Comparison of ENCODE assay signal across 18 cellular contexts in genomic region chr5:52751137-52751536, GRCh38. TPM values are rescaled to one million over a fixed set of nuclear protein-coding genes. Genes with fewer than 3 reads are reported as not detected.
DNase-seq lines count a peak whose midpoint lies in the region; ATAC-seq and TF ChIP-seq lines count a peak whose summit lies in the region.
"Had no signal": no experiment of that assay in that cellular context is flagged by ENCODE, and none has a peak within 500 bp of the region (broad histone marks: within the 10 kb centered on the region; RNA-seq: fewer than 3 reads in every experiment).

No MANE protein-coding gene starts in this region.

- H4K20me1 ChIP-seq in IMR-90 (ENCODE audit: insufficient read depth, low read length): no peaks in the 10 kb centered on the region

- WGBS in IMR-90 (ENCODE audit: extremely low coverage in 2 of 2, insufficient read length in 1 of 2), 2 experiments: no CpG with 5 or more reads among the region's 1 CpG
- 60% methylated on average over 1 of the region's 1 CpG for WGBS in mesenchymal stem cell
- 100% methylated on average over 1 of the region's 1 CpG for WGBS in endodermal cell (ENCODE audit: insufficient coverage in 1 of 2, insufficient read length in 1 of 2), 2 experiments

- H3K27me3 Mint-ChIP-seq in endodermal cell (ENCODE audit: insufficient read depth): no peaks in the 10 kb centered on the region
- H3K27me3 Mint-ChIP-seq: CD8-positive, alpha-beta memory T cell had no signal

- H3K4me1 Mint-ChIP-seq in endodermal cell: no peaks in the 10 kb centered on the region
- H3K4me1 Mint-ChIP-seq: CD4-positive, CD25-positive, alpha-beta regulatory T cell had no signal

- H2AK5ac ChIP-seq in IMR-90 (ENCODE audit: low read depth, low read length): no peak overlapping the region
- H2AK5ac ChIP-seq in mesenchymal stem cell (ENCODE audit: low read length, severe bottlenecking): no peak overlapping the region

- H2AK9ac ChIP-seq in IMR-90 (replicated peaks; ENCODE audit: low read depth, low read length, poor library complexity): no peak overlapping the region

- H3K56ac ChIP-seq in IMR-90 (ENCODE audit: extremely low read depth, insufficient read depth, low read length): no peak overlapping the region

- H3K36me3 ChIP-seq in IMR-90 (ENCODE audit: control insufficient read depth, insufficient read depth, low read length) (no peaks in the 10 kb centered on the region), adipocyte (ENCODE audit: control insufficient read depth, insufficient read depth, low read length, severe bottlenecking) (no peaks in the 10 kb centered on the region), left lung (no peaks in the 10 kb centered on the region), mesenchymal stem cell (ENCODE audit: control insufficient read depth in 1 of 2, insufficient read depth in 2 of 2, low read depth in 1 of 2, low read length in 2 of 2) (no peaks in the 10 kb centered on the region), endodermal cell (ENCODE audit: control insufficient read depth, insufficient read depth, low read length) (no peaks in the 10 kb centered on the region)
- H3K36me3 ChIP-seq: BE2C had no signal

- H3K23ac ChIP-seq in IMR-90 (ENCODE audit: low read depth, low read length): no peak overlapping the region
- no peak overlapping the region for H3K23ac ChIP-seq in mesenchymal stem cell (ENCODE audit: low read length in 2 of 2)

- ATAC-seq in IMR-90 (ENCODE audit: low read depth) (0 out of 2 replicates have a peak, but pooled peaks have one; percentile 27), left lung (peak; percentile 23)

- no peak overlapping the region for H3K4ac ChIP-seq in IMR-90 (ENCODE audit: low read depth, low read length)
- H3K4ac ChIP-seq in mesenchymal stem cell (ENCODE audit: low read depth in 1 of 2, low read length in 2 of 2): no peak overlapping the region

- no peak overlapping the region for H3K27ac Mint-ChIP-seq in endodermal cell
- H3K27ac Mint-ChIP-seq: CD4-positive, CD25-positive, alpha-beta regulatory T cell; IgD-negative memory B cell had no signal

- no peak for TF ChIP-seq POLR2A in IMR-90 (IDR thresholded peaks at IDR 0.05; ENCODE audit: low read depth, low read length)

- in situ Hi-C loops in IMR-90 (cut with MboI; ENCODE audit: low sequenced_read_pairs): no loop called here

- peaks cover 11% of the 10 kb centered on the region for H3K4me1 ChIP-seq in IMR-90 (ENCODE audit: control insufficient read depth, insufficient read depth, low read length)
- H3K4me1 ChIP-seq in adipocyte (ENCODE audit: control insufficient read depth, insufficient read depth, low read length): peaks cover 9% of the 10 kb centered on the region
- H3K4me1 ChIP-seq in left lung: peaks cover 5% of the 10 kb centered on the region in 2 donors
- H3K4me1 ChIP-seq in mesenchymal stem cell (ENCODE audit: control insufficient read depth, insufficient read depth, low read depth, low read length): peaks cover 2% of the 10 kb centered on the region
- no peaks in the 10 kb centered on the region for H3K4me1 ChIP-seq in endodermal cell (ENCODE audit: control insufficient read depth, insufficient read depth, low read length)
- H3K4me1 ChIP-seq: BE2C had no signal

- H3K27me3 ChIP-seq in IMR-90 (ENCODE audit: control insufficient read depth, insufficient read depth, low read length): no peaks in the 10 kb centered on the region
- H3K27me3 ChIP-seq in adipocyte (replicated peaks; ENCODE audit: control insufficient read depth, insufficient read depth, low read length): no peaks in the 10 kb centered on the region
- no peaks in the 10 kb centered on the region for H3K27me3 ChIP-seq in left lung
- H3K27me3 ChIP-seq in mesenchymal stem cell (ENCODE audit: control insufficient read depth in 1 of 2, insufficient read depth in 1 of 2, low read length in 2 of 2): no peaks in the 10 kb centered on the region
- no peaks in the 10 kb centered on the region for H3K27me3 ChIP-seq in endodermal cell (ENCODE audit: control insufficient read depth, insufficient read depth, low read length, poor library complexity, severe bottlenecking)
- H3K27me3 ChIP-seq: BE2C had no signal

- no peak overlapping the region for H2BK12ac ChIP-seq in mesenchymal stem cell (ENCODE audit: low read length in 2 of 2)

- no peak for TF ChIP-seq CTCF in IMR-90 (conservative IDR thresholded peaks at IDR 0.05; ENCODE audit: low read depth, low read length)
- no peak for TF ChIP-seq CTCF in left lung (IDR thresholded peaks at IDR 0.05)
- no peak for TF ChIP-seq CTCF in endodermal cell (conservative IDR thresholded peaks at IDR 0.05)

- H3K18ac ChIP-seq in IMR-90 (ENCODE audit: low read depth, low read length): no peak overlapping the region
- H3K18ac ChIP-seq in mesenchymal stem cell (ENCODE audit: low read depth in 1 of 2, low read length in 2 of 2): no peak overlapping the region

- no peaks in the 10 kb centered on the region for H3K36me3 Mint-ChIP-seq in endodermal cell (ENCODE audit: low read depth)
- H3K36me3 Mint-ChIP-seq: CD4-positive, CD25-positive, alpha-beta regulatory T cell; CD8-positive, alpha-beta memory T cell had no signal

- TF ChIP-seq RAD21 in IMR-90 (IDR thresholded peaks at IDR 0.05; ENCODE audit: low read length): no peak

- no peak overlapping the region for H2BK5ac ChIP-seq in IMR-90 (ENCODE audit: low read depth, low read length, poor library complexity, severe bottlenecking)
- no peak overlapping the region for H2BK5ac ChIP-seq in mesenchymal stem cell (ENCODE audit: low read depth, low read length, poor library complexity, severe bottlenecking)

- intact Hi-C loops in IMR-90 (cut with micrococcal nuclease) (no loop called here), left lung (cut with DNase I) (no loop called here)

- CTCF ChIA-PET in IMR-90 (lab: Yijun Ruan, JAX): no interaction called here

- H2BK120ac ChIP-seq in IMR-90 (ENCODE audit: low read depth, low read length) (no peak overlapping the region), mesenchymal stem cell (ENCODE audit: low read depth, low read length) (no peak overlapping the region)

- no peak overlapping the region for H3K27ac ChIP-seq in IMR-90 (ENCODE audit: insufficient read depth, low read length)
- no peak overlapping the region for H3K27ac ChIP-seq in left lung
- H3K27ac ChIP-seq in mesenchymal stem cell (ENCODE audit: low read length, poor library complexity, severe bottlenecking): no peak overlapping the region
- H3K27ac ChIP-seq in endodermal cell (ENCODE audit: low read depth, low read length): no peak overlapping the region

- H3K9me3 ChIP-seq in IMR-90 (ENCODE audit: control insufficient read depth, insufficient read depth, low read length): no peaks in the 10 kb centered on the region
- H3K9me3 ChIP-seq in adipocyte (ENCODE audit: control insufficient read depth, low read length): no peaks in the 10 kb centered on the region
- H3K9me3 ChIP-seq in left lung: no peaks in the 10 kb centered on the region
- no peaks in the 10 kb centered on the region for H3K9me3 ChIP-seq in mesenchymal stem cell (ENCODE audit: control insufficient read depth, low read length)
- no peaks in the 10 kb centered on the region for H3K9me3 ChIP-seq in endodermal cell (ENCODE audit: control insufficient read depth, low read length)
- H3K9me3 ChIP-seq: BE2C had no signal

- POLR2A ChIA-PET in IMR-90 (lab: Charles Lee; ENCODE audit: unreplicated experiment): no interaction called here

- H4K91ac ChIP-seq in IMR-90 (ENCODE audit: insufficient read depth, low read depth, low read length): no peak overlapping the region
- no peak overlapping the region for H4K91ac ChIP-seq in mesenchymal stem cell (ENCODE audit: low read length)

- DNase-seq in IMR-90 (peak; percentile 46), adipocyte (ENCODE audit: low read depth) (peak; percentile 41), fibroblast of gingiva (ENCODE audit: low read depth) (peak; percentile 9), left lung (no peak), NCI-H2107 (lab: John Stamatoyannopoulos, UW) (no peak), mesenchymal stem cell (no peak), endodermal cell (no peak)
- DNase-seq: BE2C; C1 segment of cervical spinal cord; CD4-positive, CD25-positive, alpha-beta regulatory T cell; CD8-positive, alpha-beta memory T cell; COR-L47; DMS 273 treated with DMSO at 0.1 percent for 48 hours; DMS53; DND-41; EL; HCEC 1CT had no signal

- H2BK20ac ChIP-seq in IMR-90 (ENCODE audit: low read depth, low read length): no peak overlapping the region

- no peaks in the 10 kb centered on the region for H3K79me1 ChIP-seq in IMR-90 (ENCODE audit: low read depth in 1 of 2, low read length in 2 of 2)
- H3K79me1 ChIP-seq in mesenchymal stem cell (replicated peaks; ENCODE audit: low read length, poor library complexity, severe bottlenecking): no peaks in the 10 kb centered on the region

- H3K4me3 ChIP-seq in IMR-90 (ENCODE audit: insufficient read depth, low read depth, low read length) (no peak overlapping the region), adipocyte (ENCODE audit: low read length) (no peak overlapping the region), left lung (no peak overlapping the region), mesenchymal stem cell (ENCODE audit: insufficient read depth in 1 of 2, low read depth in 1 of 2, low read length in 2 of 2) (no peak overlapping the region), endodermal cell (ENCODE audit: low read length) (no peak overlapping the region)

- BruUV-seq in IMR-90 (replicated peaks; lab: Mats Ljungman, UMichigan): no TSS peak

- H2AFZ ChIP-seq in IMR-90 (replicated peaks; ENCODE audit: low read length, poor library complexity): no peak overlapping the region
- H2AFZ ChIP-seq in mesenchymal stem cell (ENCODE audit: low read depth, low read length): no peak overlapping the region

- H3K4me2 ChIP-seq in IMR-90 (ENCODE audit: low read depth, low read length) (no peak overlapping the region), mesenchymal stem cell (ENCODE audit: low read length, poor library complexity, severe bottlenecking) (no peak overlapping the region)

- no peak overlapping the region for H3K14ac ChIP-seq in IMR-90 (replicated peaks; ENCODE audit: low read depth, low read length)
- H3K14ac ChIP-seq in mesenchymal stem cell (ENCODE audit: low read length in 2 of 2): no peak overlapping the region

- H3K9ac ChIP-seq in IMR-90 (ENCODE audit: low read depth, low read length) (no peak overlapping the region), adipocyte (ENCODE audit: low read length) (no peak overlapping the region), mesenchymal stem cell (ENCODE audit: low read length) (no peak overlapping the region), endodermal cell (ENCODE audit: extremely low read depth, low read length, poor library complexity, severe bottlenecking) (no peak overlapping the region)

- no peak overlapping the region for H3K4me3 Mint-ChIP-seq in endodermal cell
- H3K4me3 Mint-ChIP-seq: CD4-positive, CD25-positive, alpha-beta regulatory T cell; CD8-positive, alpha-beta memory T cell; IgD-negative memory B cell had no signal

- dilution Hi-C loops in IMR-90 (cut with HindIII; ENCODE audit: low sequenced_read_pairs, unreplicated experiment): no loop called here

- peaks cover 3% of the 10 kb centered on the region; the same call in 1 of the 2 replicates for H3K9me1 ChIP-seq in IMR-90 (ENCODE audit: insufficient read depth, low read length)

- H3K9me3 Mint-ChIP-seq in endodermal cell: no peaks in the 10 kb centered on the region
- H3K9me3 Mint-ChIP-seq: CD8-positive, alpha-beta memory T cell had no signal

- H2BK15ac ChIP-seq in IMR-90 (ENCODE audit: low read depth, low read length): no peak overlapping the region
- H2BK15ac ChIP-seq in mesenchymal stem cell (ENCODE audit: low read depth, poor library complexity, severe bottlenecking): no peak overlapping the region

- H4K5ac ChIP-seq in IMR-90 (ENCODE audit: low read depth, low read length): no peak overlapping the region

- H4K8ac ChIP-seq in IMR-90 (ENCODE audit: low read depth in 2 of 2, low read length in 2 of 2): no peak overlapping the region
- H4K8ac ChIP-seq in mesenchymal stem cell (ENCODE audit: low read length): no peak overlapping the region

RNA-seq across cellular contexts. Expression of gene ITGA1, which starts 36.6 kb away (rescaled TPM):
- total RNA-seq in IMR-90 (2012; rRNA removed) (74.4 and 95.2 TPM in 2 replicates), left lung (100 to 1,000 TPM in 1 of 2 donors, 10 to 100 TPM in 1; 87.5 to 127 TPM), endodermal cell (1 to 10 TPM in 1 of 2 donors, under 1 TPM in 1; 0.33 to 3.5 TPM)
- polyA plus RNA-seq in IMR-90 (2012; rRNA removed): 17.5 and 22.3 TPM in 2 replicates
- 4.4 and 10.5 TPM in 2 replicates for polyA plus RNA-seq in IMR-90 (2012; cell fraction: cytosol; rRNA removed)
- polyA plus RNA-seq in IMR-90 (2012; cell fraction: nucleus; rRNA removed; ENCODE audit: low replicate concordance): 5.5 and 36.2 TPM in 2 replicates
- polyA plus RNA-seq in mesenchymal stem cell (2013, experiment 1 of 2): 202 TPM
- polyA plus RNA-seq in mesenchymal stem cell (2013, experiment 2 of 2): 199 TPM
- polyA plus RNA-seq in endodermal cell (2013, experiment 1 of 2): 2.6 TPM
- polyA plus RNA-seq in endodermal cell (2013, experiment 2 of 2): 3.4 TPM
- polyA plus RNA-seq: CD4-positive, CD25-positive, alpha-beta regulatory T cell; IgD-negative memory B cell had no signal

RNA-seq across cellular contexts. Expression of gene PELO, which starts 36.6 kb away (rescaled TPM):
- total RNA-seq in IMR-90 (2012; rRNA removed) (48.9 and 49.7 TPM in 2 replicates), left lung (10 to 100 TPM; 40.9 to 47.6 TPM), endodermal cell (10 to 100 TPM; 10.2 to 14.9 TPM)
- polyA plus RNA-seq in IMR-90 (2012; rRNA removed): 42.4 and 43.7 TPM in 2 replicates
- 34.3 and 38.4 TPM in 2 replicates for polyA plus RNA-seq in IMR-90 (2012; cell fraction: cytosol; rRNA removed)
- polyA plus RNA-seq in IMR-90 (2012; cell fraction: nucleus; rRNA removed; ENCODE audit: low replicate concordance): 32.6 and 34.9 TPM in 2 replicates
- polyA plus RNA-seq in mesenchymal stem cell (2013, experiment 1 of 2): 37.4 TPM
- polyA plus RNA-seq in mesenchymal stem cell (2013, experiment 2 of 2): 35.7 TPM
- 10.6 TPM for polyA plus RNA-seq in endodermal cell (2013, experiment 1 of 2)
- 9.8 TPM for polyA plus RNA-seq in endodermal cell (2013, experiment 2 of 2)

Comparison
In these comparisons a context has a peak if more than half of its experiments do, and no peak if none do; other contexts are left out.
1. DNase-seq: peak in IMR-90 (single experiment), adipocyte (single experiment) and fibroblast of gingiva (single experiment); none in left lung (0 of 2), NCI-H2107 (single experiment), mesenchymal stem cell (single experiment) and endodermal cell (single experiment).
2. RNA of gene ITGA1, which starts 36.6 kb away (total RNA-seq): 87.5 to 127 TPM in left lung and 74.4 to 95.2 TPM in IMR-90; 0.33 to 3.5 TPM in endodermal cell; every median in the first group is over 10 times any median in the second.